Comparison of ENCODE assay signal across 8 cellular contexts in the genomic region with DNA sequence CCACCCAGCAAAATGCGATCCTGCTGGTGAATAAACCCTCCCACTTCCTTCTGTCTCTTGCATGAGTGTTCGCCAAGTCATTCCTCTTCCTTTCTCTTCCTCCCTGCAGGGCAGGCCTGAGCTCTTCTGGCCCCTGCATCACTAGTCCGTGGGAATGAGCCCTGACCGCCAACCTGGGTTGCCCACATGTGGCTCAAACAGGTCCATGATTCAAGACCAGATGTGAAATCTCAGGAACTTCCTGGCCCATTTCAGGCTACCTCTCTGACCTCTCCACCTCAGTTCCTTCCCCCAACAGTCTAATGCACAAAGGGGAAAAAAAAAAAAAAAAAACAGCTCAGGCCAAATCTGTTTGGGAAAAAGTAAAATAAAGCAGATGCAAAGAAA. TPM values are rescaled to one million over a fixed set of nuclear protein-coding genes. Genes with fewer than 3 reads are reported as not detected.
A peak's percentile ranks its signal among the peaks of the same experiment; 100 is the strongest.
DNase-seq lines count a peak whose midpoint lies in the region; TF ChIP-seq lines count a peak whose summit lies in the region.

No MANE protein-coding gene starts in this region.

- peak overlapping the region; percentile 75 for H3K4me2 ChIP-seq in smooth muscle cell

- no peaks in the 10 kb centered on the region for H3K9me3 Mint-ChIP-seq in activated naive CD4-positive, alpha-beta T cell treated with anti-CD3 and anti-CD28 coated beads, Interleukin-2, amount 50 U/mL, for 24 hours

- peak overlapping the region; percentile 3 to 13 for H3K4me3 ChIP-seq in foreskin fibroblast (ENCODE audit: low read depth in 1 of 2, low read length in 2 of 2)
- H3K4me3 ChIP-seq in smooth muscle cell = no peak overlapping the region

- DNase-seq in activated naive CD4-positive, alpha-beta T cell (lab: John Stamatoyannopoulos, UW) = no peak
- DNase-seq in SKM-1 (lab: John Stamatoyannopoulos, UW; ENCODE audit: unreplicated experiment) (peak; percentile 56), foreskin fibroblast (peak; percentile 66 to 79), smooth muscle cell (lab: John Stamatoyannopoulos, UW; ENCODE audit: unreplicated experiment) (no peak), NK-92 (lab: John Stamatoyannopoulos, UW; ENCODE audit: unreplicated experiment) (no peak), D341Med (ENCODE audit: low spot score) (no peak), kidney glomerular epithelial cell (lab: John Stamatoyannopoulos, UW) (no peak)

- H3K27ac Mint-ChIP-seq in activated naive CD4-positive, alpha-beta T cell treated with anti-CD3 and anti-CD28 coated beads, Interleukin-2, amount 50 U/mL, for 24 hours = peak overlapping the region; percentile 69

- H3K27ac ChIP-seq in smooth muscle cell (ENCODE audit: low read depth) = peak overlapping the region; percentile 85

- H3K36me3 ChIP-seq in smooth muscle cell (ENCODE audit: low read depth) = no peaks in the 10 kb centered on the region

- H3K27me3 Mint-ChIP-seq in activated naive CD4-positive, alpha-beta T cell treated with anti-CD3 and anti-CD28 coated beads, Interleukin-2, amount 50 U/mL, for 24 hours = no peaks in the 10 kb centered on the region

- TF ChIP-seq CTCF in foreskin fibroblast (IDR thresholded peaks at IDR 0.05; ENCODE audit: low read depth, low read length) = no peak
- TF ChIP-seq CTCF in smooth muscle cell (IDR thresholded peaks at IDR 0.05; ENCODE audit: borderline replicate concordance, insufficient read depth, poor library complexity, severe bottlenecking) = peak; percentile 4

- H3K4me1 ChIP-seq in smooth muscle cell (ENCODE audit: low read depth) = peaks cover 19% of the 10 kb centered on the region

- peak overlapping the region; percentile 8 for H2AFZ ChIP-seq in smooth muscle cell (ENCODE audit: low read depth)

- H3K36me3 Mint-ChIP-seq in activated naive CD4-positive, alpha-beta T cell treated with anti-CD3 and anti-CD28 coated beads, Interleukin-2, amount 50 U/mL, for 24 hours = no peaks in the 10 kb centered on the region

- H3K9ac ChIP-seq in smooth muscle cell (ENCODE audit: low read depth) = no peak overlapping the region

- H3K9me3 ChIP-seq in smooth muscle cell (replicated peaks; ENCODE audit: low read depth) = no peaks in the 10 kb centered on the region

- H4K20me1 ChIP-seq in smooth muscle cell (ENCODE audit: low read depth) = no peaks in the 10 kb centered on the region

- H3K79me2 ChIP-seq in smooth muscle cell (ENCODE audit: low read depth) = no peaks in the 10 kb centered on the region

- H3F3A ChIP-seq in smooth muscle cell (ENCODE audit: low read depth) = peaks cover 5% of the 10 kb centered on the region

- WGBS in smooth muscle cell (ENCODE audit: low lambda C conversion rate) = 29% methylated on average over 4 of the region's 4 CpGs

- no peak overlapping the region for H3K4me3 Mint-ChIP-seq in activated naive CD4-positive, alpha-beta T cell treated with anti-CD3 and anti-CD28 coated beads, Interleukin-2, amount 50 U/mL, for 24 hours

- H3K27me3 ChIP-seq in smooth muscle cell (ENCODE audit: low read depth) = no peaks in the 10 kb centered on the region

- H3K4me1 Mint-ChIP-seq in activated naive CD4-positive, alpha-beta T cell treated with anti-CD3 and anti-CD28 coated beads, Interleukin-2, amount 50 U/mL, for 24 hours = peaks cover 13% of the 10 kb centered on the region

RNA-seq across cellular contexts. Expression of gene YWHAG, which starts 5.4 kb away (rescaled TPM):
- 132 and 142 TPM in 2 replicates for total RNA-seq in smooth muscle cell
- polyA plus RNA-seq in smooth muscle cell = 17.6 and 21.1 TPM in 2 replicates

RNA-seq across cellular contexts. Expression of gene SSC4D, which starts 45.3 kb away (rescaled TPM):
- 2.3 and 3.7 TPM in 2 replicates for total RNA-seq in smooth muscle cell
- polyA plus RNA-seq in smooth muscle cell = 2.2 and 7.1 TPM in 2 replicates

Comparison
In these comparisons a context has a peak if more than half of its experiments do, and no peak if none do; other contexts are left out.
1. DNase-seq: peak in SKM-1 (single experiment) and foreskin fibroblast (2 of 2); none in activated naive CD4-positive, alpha-beta T cell (0 of 4), smooth muscle cell (single experiment), NK-92 (single experiment), D341Med (single experiment) and kidney glomerular epithelial cell (single experiment).